ENCODE assay signal across 1 cellular context in genomic region chr16:66832661-66833305, GRCh38.
TF ChIP-seq lines count a peak whose summit lies in the region.

No MANE protein-coding gene starts in this region.

TF ChIP-seq in HEK293, 187 proteins besides CTCF, POLR2A, EP300 and RAD21 (continued from another document):
- TF ChIP-seq AEBP2 (tag by site-specific recombination; IDR thresholded peaks at IDR 0.05; ENCODE audit: borderline replicate concordance) = no peak
- TF ChIP-seq ZSCAN23 (tag by site-specific recombination; IDR thresholded peaks at IDR 0.05) = no peak
- no peak for TF ChIP-seq ZNF354C (tag by site-specific recombination; IDR thresholded peaks at IDR 0.05; ENCODE audit: borderline replicate concordance, low read depth)
- no peak for TF ChIP-seq ZIC2 (tag by site-specific recombination; IDR thresholded peaks at IDR 0.05)
- no peak for TF ChIP-seq ZNF433 (tag by site-specific recombination; IDR thresholded peaks at IDR 0.05; ENCODE audit: low read depth)
- TF ChIP-seq OSR2 (tag by site-specific recombination; IDR thresholded peaks at IDR 0.05) = no peak; the same call in 1 of the 2 replicates
- TF ChIP-seq GLI4 (tag by site-specific recombination; IDR thresholded peaks at IDR 0.05) = no peak
- TF ChIP-seq GLI2 (tag by site-specific recombination; IDR thresholded peaks at IDR 0.05; ENCODE audit: borderline replicate concordance, low read depth) = no peak
- no peak for TF ChIP-seq ZNF133 (tag by site-specific recombination; IDR thresholded peaks at IDR 0.05)
- no peak for TF ChIP-seq ZNF560 (tag by site-specific recombination; IDR thresholded peaks at IDR 0.05; ENCODE audit: borderline replicate concordance)
- TF ChIP-seq ZNF274 (IDR thresholded peaks at IDR 0.05; ENCODE audit: low read length) = no peak
- TF ChIP-seq ZNF274 (tag by site-specific recombination; IDR thresholded peaks at IDR 0.05; ENCODE audit: borderline replicate concordance) = no peak
- TF ChIP-seq ZNF335 (tag by site-specific recombination; conservative IDR thresholded peaks at IDR 0.05) = peak; percentile 93
- no peak for TF ChIP-seq ZBTB21 (tag by site-specific recombination; IDR thresholded peaks at IDR 0.05)
- TF ChIP-seq HOXD13 (CRISPR knock-in tag; IDR thresholded peaks at IDR 0.05; ENCODE audit: borderline replicate concordance) = no peak
- no peak for TF ChIP-seq ZNF654 (tag by site-specific recombination; IDR thresholded peaks at IDR 0.05; ENCODE audit: low read depth)
- no peak for TF ChIP-seq ZNF248 (tag by site-specific recombination; IDR thresholded peaks at IDR 0.05)
- no peak for TF ChIP-seq ZNF18 (tag by site-specific recombination; IDR thresholded peaks at IDR 0.05)
- TF ChIP-seq ZNF510 (tag by site-specific recombination; IDR thresholded peaks at IDR 0.05; ENCODE audit: insufficient replicate concordance) = no peak
- no peak for TF ChIP-seq ZNF677 (tag by site-specific recombination; IDR thresholded peaks at IDR 0.05)
- TF ChIP-seq ZBTB1 (tag by site-specific recombination; IDR thresholded peaks at IDR 0.05) = no peak
- no peak for TF ChIP-seq HOXC10 (CRISPR knock-in tag; IDR thresholded peaks at IDR 0.05)
- TF ChIP-seq ZNF366 (tag by site-specific recombination; conservative IDR thresholded peaks at IDR 0.05) = peak; percentile 59
- TF ChIP-seq ATF2 (tag by site-specific recombination; IDR thresholded peaks at IDR 0.05; ENCODE audit: low read depth) = peak; percentile 6; the same call in 1 of the 2 replicates
- peak; percentile 16; the same call in 1 of the 2 replicates for TF ChIP-seq ZNF10 (tag by site-specific recombination; IDR thresholded peaks at IDR 0.05)
- peak; percentile 54 for TF ChIP-seq SP7 (tag by site-specific recombination; IDR thresholded peaks at IDR 0.05)
- TF ChIP-seq FEZF1 (tag by site-specific recombination; IDR thresholded peaks at IDR 0.05) = no peak
- TF ChIP-seq ZBTB17 (tag by site-specific recombination; IDR thresholded peaks at IDR 0.05) = peak; percentile 46; the same call in 1 of the 2 replicates
- no peak for TF ChIP-seq HOXA7 (CRISPR knock-in tag; IDR thresholded peaks at IDR 0.05; ENCODE audit: borderline replicate concordance)
- TF ChIP-seq ZFP69B (tag by site-specific recombination; IDR thresholded peaks at IDR 0.05) = peak; percentile 66; the same call in 1 of the 2 replicates
- TF ChIP-seq ZNF629 (tag by site-specific recombination; IDR thresholded peaks at IDR 0.05) = peak; percentile 73
- TF ChIP-seq SP2 (tag by site-specific recombination; IDR thresholded peaks at IDR 0.05) = no peak
- 0 out of 2 replicates have a peak, but pooled peaks have one; percentile 62 for TF ChIP-seq ZNF660 (tag by site-specific recombination; IDR thresholded peaks at IDR 0.05)
- peak; percentile 35; the same call in 1 of the 2 replicates for TF ChIP-seq ZNF394 (tag by site-specific recombination; IDR thresholded peaks at IDR 0.05; ENCODE audit: borderline replicate concordance)
- no peak for TF ChIP-seq ZNF174 (tag by site-specific recombination; IDR thresholded peaks at IDR 0.05)
- peak; percentile 78 for TF ChIP-seq PRDM10 (tag by site-specific recombination; IDR thresholded peaks at IDR 0.05)
- no peak for TF ChIP-seq KLF1 (tag by site-specific recombination; IDR thresholded peaks at IDR 0.05)
- TF ChIP-seq ZNF561 (tag by site-specific recombination; IDR thresholded peaks at IDR 0.05; ENCODE audit: borderline replicate concordance) = 0 out of 2 replicates have a peak, but pooled peaks have one; percentile 29
- no peak for TF ChIP-seq BCL11B (tag by site-specific recombination; IDR thresholded peaks at IDR 0.05; ENCODE audit: low read depth)
- TF ChIP-seq ZNF48 (tag by site-specific recombination; IDR thresholded peaks at IDR 0.05) = no peak
- no peak for TF ChIP-seq PATZ1 (tag by site-specific recombination; IDR thresholded peaks at IDR 0.05)
- TF ChIP-seq PRDM1 (tag by site-specific recombination; IDR thresholded peaks at IDR 0.05) = peak; percentile 3; the same call in 1 of the 2 replicates
- no peak for TF ChIP-seq ZNF626 (tag by site-specific recombination; IDR thresholded peaks at IDR 0.05)
- TF ChIP-seq GLIS2 (tag by site-specific recombination; IDR thresholded peaks at IDR 0.05) = no peak
